ENCODE assay signal across 24 cellular contexts in genomic region chr9:26504057-26504456, GRCh38.
"Had no signal": no experiment of that assay in that cellular context is flagged by ENCODE, and none has a peak within 500 bp of the region (broad histone marks: within the 10 kb centered on the region; RNA-seq: fewer than 3 reads in every experiment).

No MANE protein-coding gene starts in this region.

- H3K4me3 Mint-ChIP-seq: dendritic cell treated with granulocyte-macrophage colony-stimulating factor and Interleukin-4, amounts not matched to agents 40 ng/mL and 50 ng/mL, for 4 days; immature natural killer cell; mesothelial cell of epicardium; naive B cell had no signal

- H3K79me2 ChIP-seq: hepatocyte had no signal

- H3K4me1 ChIP-seq: colonic mucosa, esophagus muscularis mucosa, foreskin keratinocyte, gastroesophageal sphincter, heart left ventricle, lower lobe of right lung had no signal

- H3K36me3 ChIP-seq: colonic mucosa, esophagus muscularis mucosa, gastroesophageal sphincter, heart left ventricle, lower lobe of right lung had no signal

- H3K36me3 Mint-ChIP-seq: immature natural killer cell, mesothelial cell of epicardium, naive B cell had no signal

- H3K4me1 Mint-ChIP-seq: immature natural killer cell, mesothelial cell of epicardium, naive B cell had no signal

- H3K27ac Mint-ChIP-seq: dendritic cell treated with granulocyte-macrophage colony-stimulating factor and Interleukin-4, amounts not matched to agents 40 ng/mL and 50 ng/mL, for 4 days; immature natural killer cell; mesothelial cell of epicardium; naive B cell had no signal

- H3K9me3 Mint-ChIP-seq: dendritic cell treated with granulocyte-macrophage colony-stimulating factor and Interleukin-4, amounts not matched to agents 40 ng/mL and 50 ng/mL, for 4 days; mesothelial cell of epicardium had no signal

- H3K4me3 ChIP-seq: colonic mucosa, dorsolateral prefrontal cortex, esophagus muscularis mucosa, gastroesophageal sphincter, heart left ventricle, hepatocyte, lower lobe of right lung, mucosa of descending colon had no signal

- DNase-seq: colonic mucosa; cortex of kidney; dorsolateral prefrontal cortex; effector CD4-positive, alpha-beta T cell; effector memory CD4-positive, alpha-beta T cell; foreskin keratinocyte; heart left ventricle; hypothalamus; immature natural killer cell; islet precursor cell; kidney; kidney glomerular epithelial cell; left colon; left ventricle myocardium superior; lower lobe of right lung; mesenchymal stem cell; mucosa of descending colon; naive B cell had no signal

- H3K9me3 ChIP-seq: colonic mucosa, esophagus muscularis mucosa, gastroesophageal sphincter, heart left ventricle, lower lobe of right lung, mucosa of descending colon had no signal

- ATAC-seq: foreskin keratinocyte, gastroesophageal sphincter, heart left ventricle, left colon, left lobe of liver, left ventricle myocardium superior, mucosa of descending colon had no signal

- H3K4me2 ChIP-seq: hepatocyte had no signal

- H2AFZ ChIP-seq: hepatocyte had no signal

- H3K27ac ChIP-seq: colonic mucosa, dorsolateral prefrontal cortex, esophagus muscularis mucosa, foreskin keratinocyte, gastroesophageal sphincter, heart left ventricle, hepatocyte, lower lobe of right lung had no signal

- H3K27me3 Mint-ChIP-seq: dendritic cell treated with granulocyte-macrophage colony-stimulating factor and Interleukin-4, amounts not matched to agents 40 ng/mL and 50 ng/mL, for 4 days; naive B cell had no signal

- H3K27me3 ChIP-seq: colonic mucosa, dorsolateral prefrontal cortex, esophagus muscularis mucosa, foreskin keratinocyte, gastroesophageal sphincter, heart left ventricle, hepatocyte had no signal
